14 cellular contexts compared by ENCODE assay signal in the genomic region with DNA sequence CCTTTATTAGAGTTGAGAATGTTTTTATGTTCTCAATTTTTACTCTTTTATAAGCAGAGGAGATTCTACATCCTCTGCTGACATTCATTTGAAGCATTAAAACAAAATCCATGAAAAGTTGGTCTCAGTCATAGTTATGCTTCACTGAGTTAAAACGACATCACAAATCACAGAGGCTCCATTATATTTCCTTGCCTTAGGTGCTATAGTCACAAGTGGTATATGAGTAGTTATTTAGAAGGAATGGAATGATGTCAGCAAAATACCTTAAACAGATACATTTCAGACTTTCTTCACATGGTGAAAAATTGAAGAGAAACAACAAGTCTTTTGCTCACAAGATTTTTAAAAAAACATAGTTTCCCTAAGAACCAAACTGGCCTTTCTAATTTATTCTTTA.
"Had no signal": no experiment of that assay in that cellular context is flagged by ENCODE, and none has a peak within 500 bp of the region (broad histone marks: within the 10 kb centered on the region; RNA-seq: fewer than 3 reads in every experiment).

No MANE protein-coding gene starts in this region.

- H3K4me3 ChIP-seq: esophagus squamous epithelium, hepatocyte, mucosa of descending colon, right atrium auricular region had no signal

- H3K27me3 ChIP-seq: hepatocyte, right atrium auricular region had no signal

- H3K36me3 ChIP-seq: esophagus squamous epithelium, neutrophil, right atrium auricular region had no signal

- FAIRE-seq: kidney, small intestine, urothelium cell line had no signal

- DNase-seq: esophagus squamous epithelium; head of caudate nucleus; kidney; mammary epithelial cell; mucosa of descending colon; naive thymus-derived CD8-positive, alpha-beta T cell; small intestine; stimulated activated CD4-positive, alpha-beta T cell treated with anti-CD3 and anti-CD28 coated beads, Interleukin-2, amount 100 ng/mL, for 48 hours; stimulated activated naive CD4-positive, alpha-beta T cell treated with Interleukin-2 at 50 U/mL for 16 hours; trophoblast cell had no signal
